ENCODE assay signal across 13 cellular contexts in genomic region chr2:121707920-121708361, GRCh38. TPM values are rescaled to one million over a fixed set of nuclear protein-coding genes. Genes with fewer than 3 reads are reported as not detected.
DNase-seq lines count a peak whose midpoint lies in the region; ATAC-seq and TF ChIP-seq lines count a peak whose summit lies in the region.
"Had no signal": no experiment of that assay in that cellular context is flagged by ENCODE, and none has a peak within 500 bp of the region (broad histone marks: within the 10 kb centered on the region; RNA-seq: fewer than 3 reads in every experiment).

No MANE protein-coding gene starts in this region.

- TF ChIP-seq POLR2A in heart left ventricle (IDR thresholded peaks at IDR 0.05) = no peak

- no peak overlapping the region for H3K27ac ChIP-seq in heart left ventricle

- no peaks in the 10 kb centered on the region for H3K36me3 ChIP-seq in heart left ventricle

- no peaks in the 10 kb centered on the region for H3K27me3 ChIP-seq in heart left ventricle

- H3K9me3 ChIP-seq in heart left ventricle = no peaks in the 10 kb centered on the region

- in situ Hi-C loops in Caki2 (cut with HindIII; ENCODE audit: low pct_unique_long_range_greater_than_20kb, low sequenced_read_pairs) = no loop called here

- peak; percentile 93 for DNase-seq in Caki2 (ENCODE audit: low read depth)
- DNase-seq in NCI-H146 treated with DMSO at 0.1 percent for 48 hours (lab: John Stamatoyannopoulos, UW; ENCODE audit: unreplicated experiment) = peak; percentile 74
- DNase-seq in epithelial cell of esophagus (ENCODE audit: low read depth) = peak; percentile 46
- no peak for DNase-seq in naive thymus-derived CD8-positive, alpha-beta T cell
- no peak for DNase-seq in heart left ventricle
- DNase-seq: activated CD4-positive, alpha-beta T cell treated with anti-CD3 and anti-CD28 coated beads, Interleukin-2, amount 10 ng/mL, durations not matched to agents 7 days and 5 days; KG1; stimulated activated naive CD8-positive, alpha-beta T cell treated with anti-CD3 and anti-CD28 coated beads, Interleukin-15, Interleukin-2, amounts not matched to agents 100 U/mL and 50 U/mL, for 24 hours; T-helper 17 cell had no signal

- POLR2A ChIA-PET in naive thymus-derived CD8-positive, alpha-beta T cell (lab: Charles Lee) = interaction anchor here (0.8 kb wide), 1 partner anchor 177 kb away, joined by 3 read pairs; the partner anchor contains the start of gene RNU4ATAC

- TF ChIP-seq CTCF in epithelial cell of esophagus (IDR thresholded peaks at IDR 0.05; ENCODE audit: insufficient read depth, low read depth, low read length, missing control alignments) = no peak
- TF ChIP-seq CTCF in nephron (IDR thresholded peaks at IDR 0.05; ENCODE audit: unreplicated experiment in 3 of 3) = no peak
- no peak for TF ChIP-seq CTCF in heart left ventricle (IDR thresholded peaks at IDR 0.05)

- H3K4me1 Mint-ChIP-seq in nephron = peaks cover 8% of the 10 kb centered on the region
- peaks cover 0 to 2% (median 0%) of the 10 kb centered on the region in 4 donors for H3K4me1 Mint-ChIP-seq in naive thymus-derived CD8-positive, alpha-beta T cell
- H3K4me1 Mint-ChIP-seq: activated CD4-positive, alpha-beta T cell treated with anti-CD3 and anti-CD28 coated beads, Interleukin-2, amount 10 ng/mL, durations not matched to agents 7 days and 5 days; T-helper 17 cell had no signal

- H3K4me3 ChIP-seq in epithelial cell of esophagus (ENCODE audit: low read length) (no peak overlapping the region), heart left ventricle (no peak overlapping the region)

- H3K4me3 Mint-ChIP-seq in nephron = no peak overlapping the region
- H3K4me3 Mint-ChIP-seq in naive thymus-derived CD8-positive, alpha-beta T cell = no peak overlapping the region
- H3K4me3 Mint-ChIP-seq: activated CD4-positive, alpha-beta T cell treated with anti-CD3 and anti-CD28 coated beads, Interleukin-2, amount 10 ng/mL, durations not matched to agents 7 days and 5 days; T-helper 17 cell had no signal

- H3K27me3 Mint-ChIP-seq in nephron (ENCODE audit: low read depth) = no peaks in the 10 kb centered on the region
- no peaks in the 10 kb centered on the region for H3K27me3 Mint-ChIP-seq in naive thymus-derived CD8-positive, alpha-beta T cell
- H3K27me3 Mint-ChIP-seq: T-helper 17 cell had no signal

- H3K4me1 ChIP-seq in heart left ventricle = no peaks in the 10 kb centered on the region

- 81 to 92% (median 88%) methylated on average over 5 of the region's 5 CpGs for WGBS in heart left ventricle, 4 donors

- H3K36me3 Mint-ChIP-seq in nephron (ENCODE audit: low read depth) = no peaks in the 10 kb centered on the region
- no peaks in the 10 kb centered on the region for H3K36me3 Mint-ChIP-seq in naive thymus-derived CD8-positive, alpha-beta T cell

- intact Hi-C loops in heart left ventricle (cut with DNase I) = no loop called here

- H3K27ac Mint-ChIP-seq in nephron = peak overlapping the region; percentile 87 to 96 (median 94)
- peak overlapping the region in 1 of 10 donors; percentile 11 for H3K27ac Mint-ChIP-seq in naive thymus-derived CD8-positive, alpha-beta T cell
- H3K27ac Mint-ChIP-seq: activated CD4-positive, alpha-beta T cell treated with anti-CD3 and anti-CD28 coated beads, Interleukin-2, amount 10 ng/mL, durations not matched to agents 7 days and 5 days had no signal

- no peaks in the 10 kb centered on the region for H3K9me3 Mint-ChIP-seq in nephron
- no peaks in the 10 kb centered on the region for H3K9me3 Mint-ChIP-seq in naive thymus-derived CD8-positive, alpha-beta T cell
- H3K9me3 Mint-ChIP-seq: activated CD4-positive, alpha-beta T cell treated with anti-CD3 and anti-CD28 coated beads, Interleukin-2, amount 10 ng/mL, durations not matched to agents 7 days and 5 days had no signal

- no peak for ATAC-seq in naive thymus-derived CD8-positive, alpha-beta T cell
- ATAC-seq in heart left ventricle = no peak
- no peak for ATAC-seq in HG02840 (IDR thresholded peaks at IDR 0.05; ENCODE audit: low FRiP score, unreplicated experiment)
- ATAC-seq in GM21529 (IDR thresholded peaks at IDR 0.05; ENCODE audit: unreplicated experiment) = no peak
- ATAC-seq: Panc1; stimulated activated naive CD8-positive, alpha-beta T cell treated with anti-CD3 and anti-CD28 coated beads, Interleukin-15, Interleukin-2, amounts not matched to agents 100 U/mL and 50 U/mL, for 24 hours; T-helper 17 cell had no signal

RNA-seq across cellular contexts. Expression of gene NIFK, which starts 28.7 kb away (rescaled TPM):
- 41.2 and 49.2 TPM in 2 replicates for total RNA-seq in Caki2 (2014; rRNA removed; shearing (Covaris generic); ENCODE audit: low replicate concordance)
- 10 to 100 TPM; 68.5 to 80.3 TPM for total RNA-seq in naive thymus-derived CD8-positive, alpha-beta T cell
- polyA plus RNA-seq in naive thymus-derived CD8-positive, alpha-beta T cell = 10 to 100 TPM; 62.8 to 88.6 (median 77.1) TPM
- 10 to 100 TPM; 19.1 to 41.3 (median 28.8) TPM for total RNA-seq in heart left ventricle
- 10 to 100 TPM; 24.6 to 38.5 TPM for polyA plus RNA-seq in heart left ventricle

RNA-seq across cellular contexts. Expression of gene TSN, which starts 47.5 kb away (rescaled TPM):
- total RNA-seq in Caki2 (2014; rRNA removed; shearing (Covaris generic); ENCODE audit: low replicate concordance) = 20.6 and 32.8 TPM in 2 replicates
- total RNA-seq in naive thymus-derived CD8-positive, alpha-beta T cell = 10 to 100 TPM; 62.4 to 65.3 TPM
- polyA plus RNA-seq in naive thymus-derived CD8-positive, alpha-beta T cell = 10 to 100 TPM; 74.8 to 90.9 (median 79.2) TPM
- total RNA-seq in heart left ventricle = 10 to 100 TPM; 36.8 to 58.8 (median 45.1) TPM
- polyA plus RNA-seq in heart left ventricle = 10 to 100 TPM; 17.2 to 43.3 TPM

RNA-seq across cellular contexts. Expression of gene CLASP1, which starts 58.7 kb away (rescaled TPM):
- total RNA-seq in Caki2 (2014; rRNA removed; shearing (Covaris generic); ENCODE audit: low replicate concordance) = 9.5 and 21.0 TPM in 2 replicates
- 10 to 100 TPM; 72.1 to 73.5 TPM for total RNA-seq in naive thymus-derived CD8-positive, alpha-beta T cell
- 10 to 100 TPM; 10.8 to 15.2 (median 12.5) TPM for polyA plus RNA-seq in naive thymus-derived CD8-positive, alpha-beta T cell
- 10 to 100 TPM; 53.2 to 84.5 (median 73.0) TPM for total RNA-seq in heart left ventricle
- 10 to 100 TPM; 16.0 to 22.7 TPM for polyA plus RNA-seq in heart left ventricle

Comparison
In these comparisons a context has a peak if more than half of its experiments do, and no peak if none do; other contexts are left out.
1. DNase-seq: peak in Caki2 (single experiment), NCI-H146 treated with DMSO at 0.1 percent for 48 hours (single experiment) and epithelial cell of esophagus (single experiment); none in naive thymus-derived CD8-positive, alpha-beta T cell (0 of 10) and heart left ventricle (0 of 5).